ENCODE assay signal across 21 cellular contexts in the genomic region with DNA sequence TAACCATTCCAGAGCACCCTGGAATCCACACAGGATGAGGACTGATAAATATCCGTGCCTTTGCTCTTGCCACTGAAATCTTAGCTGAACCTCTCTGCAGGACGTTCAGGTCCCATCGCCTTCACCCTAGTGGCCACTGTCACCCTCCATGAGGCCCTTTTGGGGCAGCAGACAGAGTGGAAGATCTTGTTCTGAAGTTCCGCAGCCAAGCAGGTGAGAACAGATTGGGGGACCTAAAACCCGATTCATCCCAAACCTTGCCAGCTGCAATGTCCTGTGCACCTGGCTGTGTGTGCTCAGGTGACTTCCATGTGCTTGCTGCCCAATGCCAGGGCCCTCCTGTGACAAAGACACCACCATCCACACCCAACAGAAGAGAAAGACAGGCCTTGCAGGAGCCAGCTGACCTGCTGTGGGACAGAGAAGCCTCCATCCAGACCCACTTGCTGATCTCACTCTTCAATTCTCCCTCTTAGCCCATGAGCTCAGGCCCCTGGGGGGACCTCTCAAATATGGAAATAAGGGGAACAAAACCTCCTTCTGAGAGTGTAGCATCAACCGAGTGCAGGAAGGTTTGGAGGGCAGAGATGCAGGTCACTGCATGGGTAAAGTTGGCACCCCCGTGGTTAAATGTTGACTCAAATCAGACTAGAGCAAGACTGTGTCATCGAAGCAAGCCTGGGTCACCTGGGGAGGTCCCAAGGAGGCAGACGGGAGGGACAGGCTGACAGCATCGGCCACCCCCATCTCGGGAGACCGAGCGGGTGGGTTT.
"Had no signal": no experiment of that assay in that cellular context is flagged by ENCODE, and none has a peak within 500 bp of the region (broad histone marks: within the 10 kb centered on the region; RNA-seq: fewer than 3 reads in every experiment).

No MANE protein-coding gene starts in this region.

- ATAC-seq: activated CD4-positive, CD25-positive, alpha-beta regulatory T cell treated with anti-CD3 and anti-CD28 coated beads, Interleukin-2, amount 50 U/mL, for 24 hours; esophagus mucosa; gastroesophageal sphincter; heart left ventricle; T-cell had no signal

- H3K4me1 ChIP-seq: gastroesophageal sphincter, heart left ventricle, left ventricle myocardium inferior, parathyroid adenoma, suprapubic skin had no signal

- H3K27me3 ChIP-seq: brain microvascular endothelial cell had no signal

- H3K4me3 ChIP-seq: gastroesophageal sphincter, heart left ventricle, left ventricle myocardium inferior, suprapubic skin had no signal

- H3K9me3 ChIP-seq: gastroesophageal sphincter, heart left ventricle, left ventricle myocardium inferior, suprapubic skin had no signal

- H3K4me3 Mint-ChIP-seq: central memory CD8-positive, alpha-beta T cell; T-cell had no signal

- H3K36me3 Mint-ChIP-seq: naive B cell, T-cell had no signal

- H3K36me3 ChIP-seq: brain microvascular endothelial cell, gastroesophageal sphincter, heart left ventricle, left ventricle myocardium inferior, suprapubic skin had no signal

- H3K9me3 Mint-ChIP-seq: central memory CD8-positive, alpha-beta T cell; T-cell had no signal

- H3K27ac ChIP-seq: brain microvascular endothelial cell, gastroesophageal sphincter, heart left ventricle, left ventricle myocardium inferior, parathyroid adenoma, suprapubic skin had no signal

- DNase-seq: activated CD8-positive, alpha-beta memory T cell treated with anti-CD3 and anti-CD28 coated beads, Interleukin-2, amount 50 U/mL, for 48 hours; activated effector memory CD4-positive, alpha-beta T cell treated with anti-CD3 and anti-CD28 coated beads, Interleukin-2, amount 50 U/mL, for 16 hours; activated naive CD4-positive, alpha-beta T cell treated with anti-CD3 and anti-CD28 coated beads, Interleukin-2, amount 50 U/mL, for 16 hours; activated T-cell treated with anti-CD3 and anti-CD28 coated beads, Interleukin-2, amount 50 U/mL, for 48 hours; brain microvascular endothelial cell; cortex of kidney; kidney glomerular epithelial cell; left ventricle myocardium inferior; naive B cell; stimulated activated CD4-positive, alpha-beta T cell treated with anti-CD3 and anti-CD28 coated beads, Interleukin-12 subunit alpha, Interleukin-12 subunit beta, amount 100 ng/mL, for 4 hours; stimulated activated CD4-positive, alpha-beta T cell treated with anti-CD3 and anti-CD28 coated beads, Interleukin-1b, Interleukin-23, amount 100 ng/mL, for 48 hours; stimulated activated naive CD4-positive, alpha-beta T cell treated with Interleukin-2 at 50 U/mL for 16 hours; T-cell; trophoblast cell had no signal
